In the genomic region with DNA sequence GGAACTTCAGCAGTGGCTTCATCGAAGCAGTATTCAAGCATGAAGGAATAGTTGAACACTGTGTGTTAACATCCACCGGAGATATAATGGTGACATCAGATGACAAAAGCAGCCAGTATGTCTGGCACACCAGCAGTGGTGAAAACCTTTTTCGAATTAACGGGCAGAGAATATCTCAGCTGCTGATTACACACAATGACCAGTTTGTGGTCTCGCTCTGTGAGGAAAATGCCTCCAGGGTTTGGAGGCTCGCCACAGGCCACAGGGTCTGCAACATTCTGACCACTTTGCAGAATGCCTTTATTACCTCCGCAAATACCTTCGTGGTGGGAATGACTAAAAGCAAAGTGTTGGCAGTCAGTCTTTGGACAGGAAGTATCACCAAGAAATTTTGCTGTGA, we compare ENCODE assay signal across 24 cellular contexts.
"Had no signal": no experiment of that assay in that cellular context is flagged by ENCODE, and none has a peak within 500 bp of the region (broad histone marks: within the 10 kb centered on the region; RNA-seq: fewer than 3 reads in every experiment).

No MANE protein-coding gene starts in this region.

- DNase-seq: activated CD4-positive, alpha-beta T cell treated with anti-CD3 and anti-CD28 coated beads, Interleukin-2, amount 10 ng/mL, durations not matched to agents 7 days and 5 days; activated CD8-positive, alpha-beta T cell treated with anti-CD3 and anti-CD28 coated beads, Interleukin-2, amount 10 ng/mL, durations not matched to agents 7 days and 5 days; activated naive CD4-positive, alpha-beta T cell treated with anti-CD3 and anti-CD28 coated beads for 36 hours; activated T-cell treated with anti-CD3 and anti-CD28 coated beads, Interleukin-2, amount 50 U/mL, for 24 hours; cortex of kidney; erythroblast; heart right ventricle; immature natural killer cell; left cardiac atrium; mesenchymal stem cell; mucosa of descending colon; naive thymus-derived CD4-positive, alpha-beta T cell; right lobe of liver; stimulated activated CD4-positive, alpha-beta T cell treated with anti-CD3 and anti-CD28 coated beads, Interleukin-4, amount 100 ng/mL, for 24 hours; T1000; upper lobe of right lung had no signal

- H3K9me3 Mint-ChIP-seq: activated CD4-positive, alpha-beta T cell treated with anti-CD3 and anti-CD28 coated beads, Interleukin-2, amount 10 ng/mL, durations not matched to agents 7 days and 5 days; activated naive CD4-positive, alpha-beta T cell treated with anti-CD3 and anti-CD28 coated beads for 36 hours; activated T-cell treated with anti-CD3 and anti-CD28 coated beads, Interleukin-2, amount 50 U/mL, for 24 hours; activated T-helper 2 cell treated with anti-CD3 and anti-CD28 coated beads, Interferon-gamma antibody, Interleukin-2, Interleukin-4, amounts not matched to agents 10 μg/mL and 5 μg/mL and 100 μg/mL, durations not matched to agents 14 hours and 24 hours and 36 hours; naive thymus-derived CD4-positive, alpha-beta T cell; neural progenitor cell; stimulated activated effector memory CD8-positive, alpha-beta T cell treated with anti-CD3 and anti-CD28 coated beads, Interleukin-12 subunit alpha, Interleukin-12 subunit beta, amount 100 ng/mL, for 72 hours had no signal

- H3K9me3 ChIP-seq: breast epithelium, gastroesophageal sphincter, heart right ventricle, mucosa of descending colon, right lobe of liver, thoracic aorta, upper lobe of right lung had no signal

- H3K4me1 ChIP-seq: breast epithelium, gastroesophageal sphincter, heart right ventricle, neural progenitor cell, right lobe of liver, upper lobe of right lung had no signal

- H3K4me3 Mint-ChIP-seq: activated CD4-positive, alpha-beta T cell treated with anti-CD3 and anti-CD28 coated beads, Interleukin-2, amount 10 ng/mL, durations not matched to agents 7 days and 5 days; activated CD8-positive, alpha-beta T cell treated with anti-CD3 and anti-CD28 coated beads, Interleukin-2, amount 10 ng/mL, durations not matched to agents 7 days and 5 days; activated naive CD4-positive, alpha-beta T cell treated with anti-CD3 and anti-CD28 coated beads for 36 hours; activated T-cell treated with anti-CD3 and anti-CD28 coated beads, Interleukin-2, amount 50 U/mL, for 24 hours; immature natural killer cell; naive thymus-derived CD4-positive, alpha-beta T cell; neural progenitor cell; stimulated activated effector memory CD8-positive, alpha-beta T cell treated with anti-CD3 and anti-CD28 coated beads, Interleukin-12 subunit alpha, Interleukin-12 subunit beta, amount 100 ng/mL, for 72 hours had no signal

- H3K27me3 ChIP-seq: right lobe of liver had no signal

- H3K36me3 Mint-ChIP-seq: immature natural killer cell; naive thymus-derived CD4-positive, alpha-beta T cell; neural progenitor cell; stimulated activated effector memory CD8-positive, alpha-beta T cell treated with anti-CD3 and anti-CD28 coated beads, Interleukin-12 subunit alpha, Interleukin-12 subunit beta, amount 100 ng/mL, for 72 hours had no signal

- H3K36me3 ChIP-seq: breast epithelium, gastroesophageal sphincter, heart right ventricle, neural progenitor cell, right lobe of liver, thoracic aorta, upper lobe of right lung had no signal

- H3K4me3 ChIP-seq: breast epithelium, gastroesophageal sphincter, heart right ventricle, mucosa of descending colon, neural progenitor cell, right lobe of liver, thoracic aorta, upper lobe of right lung had no signal

- H3K4me1 Mint-ChIP-seq: activated CD4-positive, alpha-beta T cell treated with anti-CD3 and anti-CD28 coated beads, Interleukin-2, amount 10 ng/mL, durations not matched to agents 7 days and 5 days; immature natural killer cell; naive thymus-derived CD4-positive, alpha-beta T cell; neural progenitor cell; stimulated activated effector memory CD8-positive, alpha-beta T cell treated with anti-CD3 and anti-CD28 coated beads, Interleukin-12 subunit alpha, Interleukin-12 subunit beta, amount 100 ng/mL, for 72 hours had no signal

- FAIRE-seq: endometrium had no signal

- H3K27ac Mint-ChIP-seq: activated CD4-positive, alpha-beta T cell treated with anti-CD3 and anti-CD28 coated beads, Interleukin-2, amount 10 ng/mL, durations not matched to agents 7 days and 5 days; activated CD8-positive, alpha-beta T cell treated with anti-CD3 and anti-CD28 coated beads, Interleukin-2, amount 10 ng/mL, durations not matched to agents 7 days and 5 days; activated naive CD4-positive, alpha-beta T cell treated with anti-CD3 and anti-CD28 coated beads for 36 hours; activated T-cell treated with anti-CD3 and anti-CD28 coated beads, Interleukin-2, amount 50 U/mL, for 24 hours; activated T-helper 2 cell treated with anti-CD3 and anti-CD28 coated beads, Interferon-gamma antibody, Interleukin-2, Interleukin-4, amounts not matched to agents 10 μg/mL and 5 μg/mL and 100 μg/mL, durations not matched to agents 14 hours and 24 hours and 36 hours; immature natural killer cell; naive thymus-derived CD4-positive, alpha-beta T cell; neural progenitor cell; stimulated activated effector memory CD8-positive, alpha-beta T cell treated with anti-CD3 and anti-CD28 coated beads, Interleukin-12 subunit alpha, Interleukin-12 subunit beta, amount 100 ng/mL, for 72 hours had no signal

- ATAC-seq: activated CD4-positive, CD25-positive, alpha-beta regulatory T cell treated with anti-CD3 and anti-CD28 coated beads, Interleukin-2, amount 50 U/mL, for 24 hours; activated CD8-positive, alpha-beta T cell treated with anti-CD3 and anti-CD28 coated beads, Interleukin-2, amount 10 ng/mL, durations not matched to agents 7 days and 5 days; gastroesophageal sphincter; heart right ventricle; left cardiac atrium; mucosa of descending colon; naive thymus-derived CD4-positive, alpha-beta T cell; right lobe of liver; stimulated activated effector memory CD8-positive, alpha-beta T cell treated with anti-CD3 and anti-CD28 coated beads, Interleukin-12 subunit alpha, Interleukin-12 subunit beta, amount 100 ng/mL, for 72 hours; upper lobe of right lung had no signal

- H3K27ac ChIP-seq: breast epithelium, gastroesophageal sphincter, heart right ventricle, neural progenitor cell, right lobe of liver, thoracic aorta, upper lobe of right lung had no signal
